Comparison of ENCODE assay signal across 14 cellular contexts in genomic region chr9:78021692-78022091, GRCh38. TPM values are rescaled to one million over a fixed set of nuclear protein-coding genes. Genes with fewer than 3 reads are reported as not detected.
A peak's percentile ranks its signal among the peaks of the same experiment; 100 is the strongest.
DNase-seq lines count a peak whose midpoint lies in the region; ATAC-seq, FAIRE-seq and TF ChIP-seq lines count a peak whose summit lies in the region.
"Had no signal": no experiment of that assay in that cellular context is flagged by ENCODE, and none has a peak within 500 bp of the region (broad histone marks: within the 10 kb centered on the region; RNA-seq: fewer than 3 reads in every experiment).

No MANE protein-coding gene starts in this region.

- no peak for FAIRE-seq in A549 (lab: Jason Lieb, UNC)
- FAIRE-seq: TTC549, urothelium cell line had no signal

- no peak for TF ChIP-seq CTCF in A549 (IDR thresholded peaks at IDR 0.05)

- H3K4me1 ChIP-seq in A549: peaks cover 36% of the 10 kb centered on the region
- H3K4me1 ChIP-seq in mucosa of rectum (ENCODE audit: control insufficient read depth in 2 of 2, insufficient read depth in 2 of 2, low read length in 2 of 2): peaks cover 12 to 41% of the 10 kb centered on the region in 2 donors

- no peak overlapping the region for H3K4me3 Mint-ChIP-seq in effector memory CD8-positive, alpha-beta T cell

- DNase-seq in A549 (ENCODE audit: low read depth in 1 of 2, low spot score in 1 of 2): no peak
- DNase-seq in UCSD-AML1 (lab: John Stamatoyannopoulos, UW; ENCODE audit: unreplicated experiment): peak; percentile 77
- DNase-seq in fibroblast of peridontal ligament (ENCODE audit: extremely low read depth): peak; percentile 68
- no peak for DNase-seq in NCI-H446 (lab: John Stamatoyannopoulos, UW)
- no peak for DNase-seq in stimulated activated naive CD4-positive, alpha-beta T cell treated with Interleukin-2 at 50 U/mL for 16 hours (lab: John Stamatoyannopoulos, UW)
- no peak for DNase-seq in effector memory CD8-positive, alpha-beta T cell
- DNase-seq: NCI-H1694 treated with DMSO at 0.1 percent for 48 hours; stimulated activated CD4-positive, alpha-beta T cell treated with anti-CD3 and anti-CD28 coated beads, Interleukin-2, amount 100 ng/mL, for 48 hours had no signal

- H3K4me3 ChIP-seq in A549 (no peak overlapping the region), mucosa of rectum (ENCODE audit: low read length in 2 of 2) (peak overlapping the region; percentile 10 to 11)

- TF ChIP-seq EP300 in A549 (IDR thresholded peaks at IDR 0.05): no peak

- H3K9me3 ChIP-seq in A549: no peaks in the 10 kb centered on the region
- H3K9me3 ChIP-seq in mucosa of rectum (ENCODE audit: control insufficient read depth in 2 of 2, low read length in 2 of 2): no peaks in the 10 kb centered on the region

- CTCF ChIA-PET in A549 (lab: Yijun Ruan, JAX): interaction anchor here (1.8 kb wide), 1 partner anchor 14 kb away, joined by 7 read pairs; no protein-coding TSS in a partner anchor

- H3K27ac ChIP-seq in A549 (peak overlapping the region; percentile 14 to 57; a peak in 4 of 6 replicates), mucosa of rectum (ENCODE audit: low read depth in 2 of 2, low read length in 2 of 2) (peak overlapping the region in 1 of 2 donors; percentile 66)

- peaks cover 0 to 13% of the 10 kb centered on the region in 2 donors for H3K27me3 Mint-ChIP-seq in effector memory CD8-positive, alpha-beta T cell

- H3K4me1 Mint-ChIP-seq in effector memory CD8-positive, alpha-beta T cell (ENCODE audit: low read depth in 2 of 2): peaks cover 0 to 15% of the 10 kb centered on the region in 2 donors

- H3K9me3 Mint-ChIP-seq in effector memory CD8-positive, alpha-beta T cell: no peaks in the 10 kb centered on the region

- no peaks in the 10 kb centered on the region for H3K36me3 Mint-ChIP-seq in effector memory CD8-positive, alpha-beta T cell (ENCODE audit: insufficient read depth)

- WGBS in A549 (ENCODE audit: missing lambda C conversion rate): 94% methylated on average over 8 of the region's 8 CpGs

- no peak for TF ChIP-seq RAD21 in A549 (conservative IDR thresholded peaks at IDR 0.05 in 1 of 2, IDR thresholded peaks at IDR 0.05 in 1 of 2)

- ATAC-seq in A549 (no peak), GM18909 (IDR thresholded peaks at IDR 0.05; ENCODE audit: poor library complexity, unreplicated experiment) (no peak)
- no peak for ATAC-seq in effector memory CD8-positive, alpha-beta T cell (replicated peaks)
- ATAC-seq: HCT116, Panc1 had no signal

- no peaks in the 10 kb centered on the region for H3K27me3 ChIP-seq in mucosa of rectum (ENCODE audit: control insufficient read depth in 2 of 2, insufficient read depth in 2 of 2, low read length in 2 of 2)

- H3K36me3 ChIP-seq in mucosa of rectum (ENCODE audit: control insufficient read depth in 2 of 2, insufficient read depth in 2 of 2, low read length in 2 of 2): no peaks in the 10 kb centered on the region

- POLR2A ChIA-PET in A549 (lab: Yijun Ruan, JAX): no interaction called here

- no peak overlapping the region for H3K4me2 ChIP-seq in A549

- H3K27ac Mint-ChIP-seq in effector memory CD8-positive, alpha-beta T cell: no peak overlapping the region

- no peak for TF ChIP-seq POLR2A in A549 (IDR thresholded peaks at IDR 0.05; ENCODE audit: low read length)

- H3K9ac ChIP-seq in mucosa of rectum (ENCODE audit: low read depth in 1 of 2, low read length in 2 of 2): peak overlapping the region in 1 of 2 donors; percentile 59

TF ChIP-seq in A549, 52 proteins besides CTCF, POLR2A, EP300 and RAD21:
- TF ChIP-seq CBX2 (IDR thresholded peaks at IDR 0.05; ENCODE audit: borderline replicate concordance, low read depth) (no peak), REST (IDR thresholded peaks at IDR 0.05) (no peak), MAZ (IDR thresholded peaks at IDR 0.05; ENCODE audit: borderline replicate concordance, low read depth, low read length) (no peak), POLR2AphosphoS2 (conservative IDR thresholded peaks at IDR 0.05; ENCODE audit: low read length) (no peak), CHD4 (IDR thresholded peaks at IDR 0.05; ENCODE audit: borderline replicate concordance) (no peak), NFE2L2 (conservative IDR thresholded peaks at IDR 0.05; ENCODE audit: low read length) (no peak), FOSL2 (IDR thresholded peaks at IDR 0.05) (no peak), FOSL2 (CRISPR knock-in tag; IDR thresholded peaks at IDR 0.05) (no peak), USF2 (IDR thresholded peaks at IDR 0.05) (no peak)

RNA-seq across cellular contexts. Expression of gene GNAQ, which starts 9.9 kb away (rescaled TPM):
- polyA plus RNA-seq in A549 (2011; rRNA removed): 53.7 and 60.0 TPM in 2 replicates
- 6.8 and 8.2 TPM in 2 replicates for polyA plus RNA-seq in A549 (2012; cell fraction: cytosol; rRNA removed)
- polyA plus RNA-seq in A549 (2012; cell fraction: nucleus; rRNA removed): 3.3 and 5.8 TPM in 2 replicates
- polyA plus RNA-seq in A549 (2017; fragmentation: RNase III; extraction: RNeasy Plus Mini Kit Qiagen cat#74134 plus additional on column Dnase treatment): 17.1 to 18.2 TPM (median 17.9 TPM) in 3 replicates
- 45.7 and 46.6 TPM in 2 replicates for polyA minus RNA-seq in A549 (2011; rRNA and poly(A)+ RNA removed)

Comparison
In these comparisons a context has a peak if more than half of its experiments do, and no peak if none do; other contexts are left out.
1. DNase-seq: peak in UCSD-AML1 (single experiment) and fibroblast of peridontal ligament (single experiment); none in A549 (0 of 2), NCI-H446 (0 of 2), stimulated activated naive CD4-positive, alpha-beta T cell treated with Interleukin-2 at 50 U/mL for 16 hours (single experiment) and effector memory CD8-positive, alpha-beta T cell (0 of 3).